ENCODE assay signal across 9 cellular contexts in genomic region chr17:59621771-59622170, GRCh38. TPM values are rescaled to one million over a fixed set of nuclear protein-coding genes. Genes with fewer than 3 reads are reported as not detected.
DNase-seq lines count a peak whose midpoint lies in the region; ATAC-seq and TF ChIP-seq lines count a peak whose summit lies in the region.
"Had no signal": no experiment of that assay in that cellular context is flagged by ENCODE, and none has a peak within 500 bp of the region (broad histone marks: within the 10 kb centered on the region; RNA-seq: fewer than 3 reads in every experiment).

No MANE protein-coding gene starts in this region.

- H3K4me1 Mint-ChIP-seq in activated CD4-positive, alpha-beta T cell treated with anti-CD3 and anti-CD28 coated beads for 36 hours: peaks cover 60% of the 10 kb centered on the region
- peaks cover 44% of the 10 kb centered on the region for H3K4me1 Mint-ChIP-seq in WTC11

- peak overlapping the region; percentile 34 for H3K27ac Mint-ChIP-seq in activated CD4-positive, alpha-beta T cell treated with anti-CD3 and anti-CD28 coated beads for 36 hours
- peak overlapping the region; percentile 74; the same call in 1 of the 2 replicates for H3K27ac Mint-ChIP-seq in WTC11

- peak overlapping the region in 4 of 21 experiments; percentile 2 to 26 (median 18) for H3K27ac ChIP-seq in skin epidermis

- peaks cover 22% of the 10 kb centered on the region for H3K36me3 Mint-ChIP-seq in activated CD4-positive, alpha-beta T cell treated with anti-CD3 and anti-CD28 coated beads for 36 hours (ENCODE audit: low read depth)
- no peaks in the 10 kb centered on the region for H3K36me3 Mint-ChIP-seq in WTC11

- H3K9me3 Mint-ChIP-seq in activated CD4-positive, alpha-beta T cell treated with anti-CD3 and anti-CD28 coated beads for 36 hours (ENCODE audit: low read depth): no peaks in the 10 kb centered on the region
- no peaks in the 10 kb centered on the region for H3K9me3 Mint-ChIP-seq in WTC11

- CTCF ChIA-PET in activated CD4-positive, alpha-beta T cell treated with anti-CD3 and anti-CD28 coated beads for 36 hours (lab: Charles Lee): interaction anchor here (1.1 to 2.3 kb wide), 2 partner anchors 13 to 15 kb away, joined by 3 to 13 read pairs; no protein-coding TSS in a partner anchor
- CTCF ChIA-PET in WTC11 (lab: Charles Lee): no interaction called here

- no peak for DNase-seq in activated CD4-positive, alpha-beta T cell treated with anti-CD3 and anti-CD28 coated beads for 36 hours
- no peak for DNase-seq in activated CD4-positive, alpha-beta T cell treated with anti-CD3 and anti-CD28 coated beads, Interleukin-2, amount 50 U/mL, for 1 hour
- DNase-seq in WTC11 (ENCODE audit: low spot score): no peak
- no peak for DNase-seq in foreskin fibroblast
- DNase-seq in NCI-H2107 (lab: John Stamatoyannopoulos, UW): no peak
- no peak for DNase-seq in left colon
- DNase-seq in SK-N-DZ (ENCODE audit: low spot score): no peak
- DNase-seq: NCI-H446 treated with DMSO at 0.1 percent for 48 hours had no signal

- no peaks in the 10 kb centered on the region for H3K27me3 Mint-ChIP-seq in activated CD4-positive, alpha-beta T cell treated with anti-CD3 and anti-CD28 coated beads for 36 hours
- no peaks in the 10 kb centered on the region for H3K27me3 Mint-ChIP-seq in WTC11 (ENCODE audit: low read depth)

- H3K4me3 ChIP-seq in foreskin fibroblast (ENCODE audit: low read depth in 1 of 2, low read length in 2 of 2) (peak overlapping the region; percentile 93 to 100), skin epidermis (peak overlapping the region; percentile 78 to 97 (median 86))

- intact Hi-C loops in activated CD4-positive, alpha-beta T cell treated with anti-CD3 and anti-CD28 coated beads for 36 hours (cut with DNase I, micrococcal nuclease): no loop called here
- intact Hi-C loops in left colon (cut with DNase I, micrococcal nuclease): no loop called here

- POLR2A ChIA-PET in activated CD4-positive, alpha-beta T cell treated with anti-CD3 and anti-CD28 coated beads for 36 hours (lab: Charles Lee): interaction anchor here (1.9 kb wide), 1 partner anchor 13 kb away, joined by 6 read pairs; no protein-coding TSS in a partner anchor
- POLR2A ChIA-PET in WTC11 (lab: Charles Lee): no interaction called here

- ATAC-seq in activated CD4-positive, alpha-beta T cell treated with anti-CD3 and anti-CD28 coated beads for 36 hours: no peak
- ATAC-seq in WTC11 (no peak), left colon (no peak)

- peak overlapping the region; percentile 89 for H3K4me3 Mint-ChIP-seq in activated CD4-positive, alpha-beta T cell treated with anti-CD3 and anti-CD28 coated beads for 36 hours
- H3K4me3 Mint-ChIP-seq in WTC11: peak overlapping the region; percentile 90

- TF ChIP-seq CTCF in WTC11 (IDR thresholded peaks at IDR 0.05): no peak
- TF ChIP-seq CTCF in foreskin fibroblast (IDR thresholded peaks at IDR 0.05; ENCODE audit: low read depth, low read length): no peak

TF ChIP-seq in WTC11, 78 proteins besides CTCF, POLR2A, EP300 and RAD21:
- TF ChIP-seq CBFB (CRISPR knock-in tag; IDR thresholded peaks at IDR 0.05; ENCODE audit: low read depth) (no peak), NFATC4 (CRISPR knock-in tag; IDR thresholded peaks at IDR 0.05) (no peak), RELA (CRISPR knock-in tag; IDR thresholded peaks at IDR 0.05; ENCODE audit: borderline replicate concordance) (no peak), IRF2 (CRISPR knock-in tag; IDR thresholded peaks at IDR 0.05; ENCODE audit: borderline replicate concordance, low read depth) (no peak), KAT7 (CRISPR knock-in tag; IDR thresholded peaks at IDR 0.05; ENCODE audit: borderline replicate concordance) (no peak), USF1 (CRISPR knock-in tag; IDR thresholded peaks at IDR 0.05) (no peak), ZNF423 (CRISPR knock-in tag; IDR thresholded peaks at IDR 0.05) (no peak), NFE2L1 (CRISPR knock-in tag; IDR thresholded peaks at IDR 0.05) (no peak), EMX1 (CRISPR knock-in tag; IDR thresholded peaks at IDR 0.05) (no peak), USF2 (CRISPR knock-in tag; IDR thresholded peaks at IDR 0.05) (no peak), TEAD1 (CRISPR knock-in tag; IDR thresholded peaks at IDR 0.05) (no peak)
- TF ChIP-seq, protein P1, sequence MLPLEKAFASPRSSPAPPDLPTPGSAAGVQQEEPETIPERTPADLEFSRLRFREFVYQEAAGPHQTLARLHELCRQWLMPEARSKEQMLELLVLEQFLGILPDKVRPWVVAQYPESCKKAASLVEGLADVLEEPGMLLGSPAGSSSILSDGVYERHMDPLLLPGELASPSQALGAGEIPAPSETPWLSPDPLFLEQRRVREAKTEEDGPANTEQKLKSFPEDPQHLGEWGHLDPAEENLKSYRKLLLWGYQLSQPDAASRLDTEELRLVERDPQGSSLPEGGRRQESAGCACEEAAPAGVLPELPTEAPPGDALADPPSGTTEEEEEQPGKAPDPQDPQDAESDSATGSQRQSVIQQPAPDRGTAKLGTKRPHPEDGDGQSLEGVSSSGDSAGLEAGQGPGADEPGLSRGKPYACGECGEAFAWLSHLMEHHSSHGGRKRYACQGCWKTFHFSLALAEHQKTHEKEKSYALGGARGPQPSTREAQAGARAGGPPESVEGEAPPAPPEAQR (CRISPR knock-in tag; IDR thresholded peaks at IDR 0.05): no peak
- TF ChIP-seq, protein P2, sequence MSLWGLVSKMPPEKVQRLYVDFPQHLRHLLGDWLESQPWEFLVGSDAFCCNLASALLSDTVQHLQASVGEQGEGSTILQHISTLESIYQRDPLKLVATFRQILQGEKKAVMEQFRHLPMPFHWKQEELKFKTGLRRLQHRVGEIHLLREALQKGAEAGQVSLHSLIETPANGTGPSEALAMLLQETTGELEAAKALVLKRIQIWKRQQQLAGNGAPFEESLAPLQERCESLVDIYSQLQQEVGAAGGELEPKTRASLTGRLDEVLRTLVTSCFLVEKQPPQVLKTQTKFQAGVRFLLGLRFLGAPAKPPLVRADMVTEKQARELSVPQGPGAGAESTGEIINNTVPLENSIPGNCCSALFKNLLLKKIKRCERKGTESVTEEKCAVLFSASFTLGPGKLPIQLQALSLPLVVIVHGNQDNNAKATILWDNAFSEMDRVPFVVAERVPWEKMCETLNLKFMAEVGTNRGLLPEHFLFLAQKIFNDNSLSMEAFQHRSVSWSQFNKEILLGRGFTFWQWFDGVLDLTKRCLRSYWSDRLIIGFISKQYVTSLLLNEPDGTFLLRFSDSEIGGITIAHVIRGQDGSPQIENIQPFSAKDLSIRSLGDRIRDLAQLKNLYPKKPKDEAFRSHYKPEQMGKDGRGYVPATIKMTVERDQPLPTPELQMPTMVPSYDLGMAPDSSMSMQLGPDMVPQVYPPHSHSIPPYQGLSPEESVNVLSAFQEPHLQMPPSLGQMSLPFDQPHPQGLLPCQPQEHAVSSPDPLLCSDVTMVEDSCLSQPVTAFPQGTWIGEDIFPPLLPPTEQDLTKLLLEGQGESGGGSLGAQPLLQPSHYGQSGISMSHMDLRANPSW (CRISPR knock-in tag; conservative IDR thresholded peaks at IDR 0.05; ENCODE audit: low read depth): no peak
- TF ChIP-seq, protein P3, sequence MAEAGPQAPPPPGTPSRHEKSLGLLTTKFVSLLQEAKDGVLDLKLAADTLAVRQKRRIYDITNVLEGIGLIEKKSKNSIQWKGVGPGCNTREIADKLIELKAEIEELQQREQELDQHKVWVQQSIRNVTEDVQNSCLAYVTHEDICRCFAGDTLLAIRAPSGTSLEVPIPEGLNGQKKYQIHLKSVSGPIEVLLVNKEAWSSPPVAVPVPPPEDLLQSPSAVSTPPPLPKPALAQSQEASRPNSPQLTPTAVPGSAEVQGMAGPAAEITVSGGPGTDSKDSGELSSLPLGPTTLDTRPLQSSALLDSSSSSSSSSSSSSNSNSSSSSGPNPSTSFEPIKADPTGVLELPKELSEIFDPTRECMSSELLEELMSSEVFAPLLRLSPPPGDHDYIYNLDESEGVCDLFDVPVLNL (CRISPR knock-in tag; IDR thresholded peaks at IDR 0.05; ENCODE audit: borderline replicate concordance, low read depth): no peak

RNA-seq across cellular contexts. Expression of gene CLTC, which starts 2.1 kb away (rescaled TPM):
- 100 to 1,000 TPM; 180 to 186 TPM for total RNA-seq in activated CD4-positive, alpha-beta T cell treated with anti-CD3 and anti-CD28 coated beads for 36 hours
- total RNA-seq in WTC11 (2021) (238 to 283 TPM (median 240 TPM) in 3 replicates), left colon (100 to 1,000 TPM; 295 to 329 TPM)
- 200 and 233 TPM in 2 replicates for polyA plus RNA-seq in SK-N-DZ (2014; cell fraction: cytosol; rRNA removed)
- 110 and 111 TPM in 2 replicates for polyA plus RNA-seq in SK-N-DZ (2014; cell fraction: nucleus; rRNA removed)

RNA-seq across cellular contexts. Expression of gene DHX40, which starts 56.4 kb away (rescaled TPM):
- 10 to 100 TPM; 22.9 to 24.1 TPM for total RNA-seq in activated CD4-positive, alpha-beta T cell treated with anti-CD3 and anti-CD28 coated beads for 36 hours
- total RNA-seq in WTC11 (2021) (26.9 to 29.6 TPM (median 28.8 TPM) in 3 replicates), left colon (10 to 100 TPM; 14.1 to 19.6 TPM)
- 117 and 131 TPM in 2 replicates for polyA plus RNA-seq in SK-N-DZ (2014; cell fraction: cytosol; rRNA removed)
- polyA plus RNA-seq in SK-N-DZ (2014; cell fraction: nucleus; rRNA removed): 62.9 and 76.6 TPM in 2 replicates
